ENCODE assay signal across 21 cellular contexts in genomic region chr2:36035137-36035536, GRCh38.
DNase-seq lines count a peak whose midpoint lies in the region; ATAC-seq, FAIRE-seq and TF ChIP-seq lines count a peak whose summit lies in the region.
"Had no signal": no experiment of that assay in that cellular context is flagged by ENCODE, and none has a peak within 500 bp of the region (broad histone marks: within the 10 kb centered on the region; RNA-seq: fewer than 3 reads in every experiment).

No MANE protein-coding gene starts in this region.

- no peak for ATAC-seq in HepG2
- ATAC-seq in right lobe of liver = no peak
- ATAC-seq in K562 = no peak
- no peak for ATAC-seq in HG02588 (IDR thresholded peaks at IDR 0.05; ENCODE audit: unreplicated experiment)
- ATAC-seq: CD8-positive, alpha-beta T cell had no signal

- H3K27ac ChIP-seq in HepG2 (ENCODE audit: extremely low read length, insufficient read depth, low read length) (no peak overlapping the region), right lobe of liver (no peak overlapping the region), K562 (ENCODE audit: extremely low read depth, low read depth, low read length) (no peak overlapping the region), small intestine (ENCODE audit: low read depth in 1 of 2, low read length in 1 of 2) (no peak overlapping the region)
- H3K27ac ChIP-seq: 22Rv1; BLaER1 treated with 17β-estradiol and CSF1 and Interleukin-3, amounts not matched to agents 10 nM and 100 nM; C4-2B had no signal

- no peak overlapping the region for H3K4me3 ChIP-seq in HepG2 (replicated peaks in 1 of 3; ENCODE audit: insufficient read depth in 1 of 3, low read depth in 2 of 3, low read length in 3 of 3)
- H3K4me3 ChIP-seq in right lobe of liver = no peak overlapping the region
- H3K4me3 ChIP-seq in K562 = no peak overlapping the region
- no peak overlapping the region for H3K4me3 ChIP-seq in small intestine (ENCODE audit: low read depth in 1 of 2, low read length in 2 of 2)
- H3K4me3 ChIP-seq: BLaER1 treated with 17β-estradiol and CSF1 and Interleukin-3, amounts not matched to agents 10 nM and 100 nM had no signal

- H3K27me3 ChIP-seq in HepG2 (ENCODE audit: control insufficient read depth in 1 of 2, insufficient read depth in 2 of 2, low read length in 2 of 2) (no peaks in the 10 kb centered on the region), right lobe of liver (no peaks in the 10 kb centered on the region), K562 (ENCODE audit: control insufficient read depth in 2 of 2, insufficient read depth in 2 of 2, low read length in 2 of 2) (no peaks in the 10 kb centered on the region), small intestine (ENCODE audit: control insufficient read depth in 2 of 2, insufficient read depth in 2 of 2, low read length in 2 of 2) (no peaks in the 10 kb centered on the region)
- H3K27me3 ChIP-seq: BLaER1 treated with 17β-estradiol and CSF1 and Interleukin-3, amounts not matched to agents 10 nM and 100 nM had no signal

- DNase-seq in HepG2 (ENCODE audit: low spot score) (no peak), right lobe of liver (no peak), K562 (ENCODE audit: extremely low read depth in 1 of 4, low spot score in 3 of 4) (no peak), small intestine (no peak), 8988T (no peak)
- DNase-seq: AML-193; Caco-2; Calu3; CD4-positive, alpha-beta T cell; CD8-positive, alpha-beta T cell; DMS79 treated with DMSO at 0.1 percent for 48 hours; GF-D8 had no signal

- intact Hi-C loops in HepG2 (cut with micrococcal nuclease; ENCODE audit: unreplicated experiment) = no loop called here
- intact Hi-C loops in right lobe of liver (cut with DNase I) = no loop called here
- intact Hi-C loops in K562 (cut with micrococcal nuclease) = no loop called here

- H2AFZ ChIP-seq in HepG2 (ENCODE audit: low read length) (no peak overlapping the region), K562 (ENCODE audit: low read depth, low read length) (no peak overlapping the region)

- TF ChIP-seq EP300 in HepG2 (IDR thresholded peaks at IDR 0.05; ENCODE audit: low read depth in 2 of 2, low read length in 2 of 2) (no peak), HepG2 (CRISPR knock-in tag; IDR thresholded peaks at IDR 0.05; ENCODE audit: borderline replicate concordance) (no peak), K562 (IDR thresholded peaks at IDR 0.05; ENCODE audit: low read length) (no peak)

- H3K9me3 ChIP-seq in HepG2 (ENCODE audit: low read length) (no peaks in the 10 kb centered on the region), right lobe of liver (no peaks in the 10 kb centered on the region), K562 (replicated peaks; ENCODE audit: control insufficient read depth, insufficient read depth, low read depth, low read length) (0 out of 2 replicates have a peak, but pooled peaks cover 3% of the 10 kb centered on the region), small intestine (ENCODE audit: control insufficient read depth, low read depth) (no peaks in the 10 kb centered on the region)
- H3K9me3 ChIP-seq: Caco-2 had no signal

- BruUV-seq in HepG2 (replicated peaks; lab: Mats Ljungman, UMichigan) (no TSS peak), K562 (replicated peaks; lab: Mats Ljungman, UMichigan) (no TSS peak)

- POLR2A ChIA-PET in HepG2 (lab: Yijun Ruan, JAX) (no interaction called here), K562 (lab: Yijun Ruan, JAX) (interaction anchor here (0.7 kb wide), 1 partner anchor 203 kb away, joined by 3 read pairs; no protein-coding TSS in a partner anchor)

- no peak for TF ChIP-seq RAD21 in HepG2 (CRISPR knock-in tag; IDR thresholded peaks at IDR 0.05)
- TF ChIP-seq RAD21 in K562 (CRISPR knock-in tag; conservative IDR thresholded peaks at IDR 0.05 in 1 of 2, IDR thresholded peaks at IDR 0.05 in 1 of 2) = no peak

- TF ChIP-seq POLR2A in HepG2 (IDR thresholded peaks at IDR 0.05; ENCODE audit: insufficient read depth in 1 of 2, low read depth in 2 of 2, low read length in 2 of 2) (no peak), right lobe of liver (IDR thresholded peaks at IDR 0.05) (no peak), K562 (conservative IDR thresholded peaks at IDR 0.05) (no peak)

- H3K79me2 ChIP-seq in HepG2 (ENCODE audit: insufficient read depth, low read length) (no peaks in the 10 kb centered on the region), K562 (ENCODE audit: control insufficient read depth, insufficient read depth, low read length) (no peaks in the 10 kb centered on the region)

- FAIRE-seq in HepG2 (lab: Jason Lieb, UNC) = no peak
- FAIRE-seq in K562 (lab: Jason Lieb, UNC) = no peak
- peak; percentile 26 for FAIRE-seq in small intestine (lab: Jason Lieb, UNC)
- FAIRE-seq: A204.1, D721Med, G401.6, GM12891, GM19239 had no signal

- in situ Hi-C loops in HepG2 (cut with HindIII; ENCODE audit: extremely low pct_ligation_motif_present, low pct_unique_long_range_greater_than_20kb) = no loop called here
- in situ Hi-C loops in K562 (cut with MboI) = no loop called here

- WGBS in HepG2 (ENCODE audit: low lambda C conversion rate) = 5% methylated on average over 3 of the region's 3 CpGs
- WGBS in right lobe of liver (ENCODE audit: insufficient coverage, low coverage, low lambda C conversion rate, missing lambda C conversion rate) = 40% methylated on average over 3 of the region's 3 CpGs
- WGBS in K562 (ENCODE audit: insufficient coverage, low coverage, missing lambda C conversion rate) = 0% methylated on average over 3 of the region's 3 CpGs
- WGBS in small intestine, 3 donors = 78 to 83% (median 79%) methylated on average over 3 of the region's 3 CpGs

- CTCF ChIA-PET in HepG2 (lab: Yijun Ruan, JAX; ENCODE audit: low intra/inter-chr PET ratio, low total read pairs) = no interaction called here
- CTCF ChIA-PET in K562 (lab: Yijun Ruan, JAX; ENCODE audit: low intra/inter-chr PET ratio) = no interaction called here

- H3K4me2 ChIP-seq in HepG2 (ENCODE audit: low read depth, low read length) (no peak overlapping the region), K562 (ENCODE audit: insufficient read depth, low read length) (no peak overlapping the region)
- H3K4me2 ChIP-seq: BLaER1 treated with 17β-estradiol and CSF1 and Interleukin-3, amounts not matched to agents 10 nM and 100 nM had no signal

- H3K9ac ChIP-seq in HepG2 (ENCODE audit: insufficient read depth, low read depth, low read length) (no peak overlapping the region), K562 (ENCODE audit: insufficient read depth in 1 of 2, low read depth in 2 of 2, low read length in 2 of 2) (no peak overlapping the region)
- H3K9ac ChIP-seq: BLaER1 treated with 17β-estradiol and CSF1 and Interleukin-3, amounts not matched to agents 10 nM and 100 nM had no signal

- H3K4me1 ChIP-seq in HepG2 (ENCODE audit: insufficient read depth, low read length) = no peaks in the 10 kb centered on the region
- H3K4me1 ChIP-seq in right lobe of liver = no peaks in the 10 kb centered on the region
- no peaks in the 10 kb centered on the region for H3K4me1 ChIP-seq in K562 (replicated peaks in 1 of 2; ENCODE audit: control insufficient read depth in 2 of 2, insufficient read depth in 2 of 2, low read length in 2 of 2)
- H3K4me1 ChIP-seq in small intestine (ENCODE audit: control insufficient read depth in 2 of 2, insufficient read depth in 1 of 2, low read depth in 1 of 2, low read length in 1 of 2) = no peaks in the 10 kb centered on the region
- H3K4me1 ChIP-seq: BLaER1 treated with 17β-estradiol and CSF1 and Interleukin-3, amounts not matched to agents 10 nM and 100 nM; Caco-2 had no signal

- no peaks in the 10 kb centered on the region for H3K9me1 ChIP-seq in K562 (ENCODE audit: control insufficient read depth, insufficient read depth, low read length)

- no peaks in the 10 kb centered on the region for H3K36me3 ChIP-seq in HepG2 (replicated peaks in 1 of 2; ENCODE audit: control insufficient read depth in 1 of 2, insufficient read depth in 2 of 2, low read length in 2 of 2)
- no peaks in the 10 kb centered on the region for H3K36me3 ChIP-seq in right lobe of liver
- H3K36me3 ChIP-seq in K562 (ENCODE audit: control insufficient read depth, insufficient read depth, low read length) = no peaks in the 10 kb centered on the region
- H3K36me3 ChIP-seq in small intestine (ENCODE audit: control insufficient read depth in 2 of 2, insufficient read depth in 2 of 2, low read length in 2 of 2) = no peaks in the 10 kb centered on the region
- H3K36me3 ChIP-seq: BLaER1 treated with 17β-estradiol and CSF1 and Interleukin-3, amounts not matched to agents 10 nM and 100 nM had no signal

- TF ChIP-seq CTCF in HepG2 (CRISPR knock-in tag; IDR thresholded peaks at IDR 0.05) = no peak
- no peak for TF ChIP-seq CTCF in right lobe of liver (IDR thresholded peaks at IDR 0.05)
- TF ChIP-seq CTCF in K562 (IDR thresholded peaks at IDR 0.05 in 2 of 3, conservative IDR thresholded peaks at IDR 0.05 in 1 of 3; ENCODE audit: insufficient read depth in 2 of 3, low read depth in 1 of 3, low read length in 3 of 3) = no peak

- no peaks in the 10 kb centered on the region for H4K20me1 ChIP-seq in HepG2 (ENCODE audit: insufficient read depth, low read length)
- no peaks in the 10 kb centered on the region for H4K20me1 ChIP-seq in K562 (replicated peaks; ENCODE audit: control insufficient read depth, insufficient read depth, low read length)
- H4K20me1 ChIP-seq: BLaER1 treated with 17β-estradiol and CSF1 and Interleukin-3, amounts not matched to agents 10 nM and 100 nM had no signal

TF ChIP-seq in HepG2, 621 proteins besides CTCF, POLR2A, EP300 and RAD21:
- peak; percentile 73 to 93 for TF ChIP-seq MAFK (conservative IDR thresholded peaks at IDR 0.05 in 1 of 2, IDR thresholded peaks at IDR 0.05 in 1 of 2; ENCODE audit: low read length in 2 of 2)
- TF ChIP-seq ZKSCAN5 (CRISPR knock-in tag; IDR thresholded peaks at IDR 0.05) = no peak
- peak; percentile 89 for TF ChIP-seq MAFF (IDR thresholded peaks at IDR 0.05; ENCODE audit: low read depth, low read length)

TF ChIP-seq in K562, 482 proteins besides CTCF, POLR2A, EP300 and RAD21 (continues in another document):
- TF ChIP-seq DNMT1 (IDR thresholded peaks at IDR 0.05) = no peak
- TF ChIP-seq ZNF778 (CRISPR knock-in tag; IDR thresholded peaks at IDR 0.05) = no peak
- no peak for TF ChIP-seq BRD4 (IDR thresholded peaks at IDR 0.05)
- peak; percentile 53; the same call in 1 of the 2 replicates for TF ChIP-seq MAFK (IDR thresholded peaks at IDR 0.05; ENCODE audit: low read length)
- no peak for TF ChIP-seq WHSC1 (IDR thresholded peaks at IDR 0.05; ENCODE audit: low read length)
- TF ChIP-seq RBM14 (IDR thresholded peaks at IDR 0.05; ENCODE audit: borderline replicate concordance, insufficient read depth, low read depth, low read length) = no peak

Comparison
In these comparisons a context has a peak if more than half of its experiments do, and no peak if none do; other contexts are left out.
1. Of the 241 proteins assayed by ChIP-seq in both HepG2 and K562: peak only in HepG2: none; only in K562: MAFG; in both: MAFF and MAFK; in neither: 238.